ENCODE assay signal across 15 cellular contexts in the genomic region with DNA sequence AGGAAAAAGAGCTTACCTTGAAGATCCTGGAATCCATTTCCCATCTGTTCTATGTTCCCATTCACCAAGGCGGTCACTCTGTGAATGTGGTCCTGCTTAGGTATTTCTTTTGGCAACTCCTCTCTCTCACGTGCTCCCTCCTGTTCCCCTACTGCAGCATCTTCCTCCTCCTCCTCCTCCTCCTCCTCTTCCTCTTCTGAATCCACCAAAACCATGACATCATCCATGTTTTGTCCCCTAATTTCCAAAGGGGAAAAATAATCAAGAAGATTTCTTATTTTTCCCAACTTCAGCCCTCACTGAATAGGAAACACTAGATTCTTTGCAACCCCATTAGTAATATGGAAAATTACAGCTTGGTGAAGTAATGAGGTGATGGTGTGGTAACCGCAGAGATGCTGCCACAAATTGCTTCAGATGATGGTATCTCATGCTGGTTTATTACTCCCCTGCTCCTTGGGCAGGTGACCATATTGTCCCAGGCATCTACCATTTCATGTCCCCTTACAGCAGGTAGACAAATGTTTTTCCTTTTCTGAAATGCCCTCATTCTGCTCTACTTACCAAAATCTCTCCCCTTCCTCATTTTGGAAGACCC.
"Had no signal": no experiment of that assay in that cellular context is flagged by ENCODE, and none has a peak within 500 bp of the region (broad histone marks: within the 10 kb centered on the region; RNA-seq: fewer than 3 reads in every experiment).

No MANE protein-coding gene starts in this region.

- H3K27ac Mint-ChIP-seq: nephron progenitor cell had no signal

- DNase-seq: dorsolateral prefrontal cortex; effector CD8-positive, alpha-beta T cell; foreskin melanocyte; head of caudate nucleus; left colon; left ventricle myocardium superior; mesenchymal stem cell; midbrain; nephron progenitor cell; sigmoid colon; stimulated activated CD4-positive, alpha-beta T cell treated with anti-CD3 and anti-CD28 coated beads, Interleukin-2, amount 100 ng/mL, for 24 hours; stimulated activated naive CD4-positive, alpha-beta T cell treated with Interleukin-2 at 50 U/mL for 16 hours; tibial artery; upper lobe of left lung; uterus had no signal

- H3K9me3 Mint-ChIP-seq: nephron progenitor cell had no signal

- H3K4me3 Mint-ChIP-seq: nephron progenitor cell had no signal

- ATAC-seq: left colon, left ventricle myocardium superior had no signal
